1 cellular context compared by ENCODE assay signal in the genomic region with DNA sequence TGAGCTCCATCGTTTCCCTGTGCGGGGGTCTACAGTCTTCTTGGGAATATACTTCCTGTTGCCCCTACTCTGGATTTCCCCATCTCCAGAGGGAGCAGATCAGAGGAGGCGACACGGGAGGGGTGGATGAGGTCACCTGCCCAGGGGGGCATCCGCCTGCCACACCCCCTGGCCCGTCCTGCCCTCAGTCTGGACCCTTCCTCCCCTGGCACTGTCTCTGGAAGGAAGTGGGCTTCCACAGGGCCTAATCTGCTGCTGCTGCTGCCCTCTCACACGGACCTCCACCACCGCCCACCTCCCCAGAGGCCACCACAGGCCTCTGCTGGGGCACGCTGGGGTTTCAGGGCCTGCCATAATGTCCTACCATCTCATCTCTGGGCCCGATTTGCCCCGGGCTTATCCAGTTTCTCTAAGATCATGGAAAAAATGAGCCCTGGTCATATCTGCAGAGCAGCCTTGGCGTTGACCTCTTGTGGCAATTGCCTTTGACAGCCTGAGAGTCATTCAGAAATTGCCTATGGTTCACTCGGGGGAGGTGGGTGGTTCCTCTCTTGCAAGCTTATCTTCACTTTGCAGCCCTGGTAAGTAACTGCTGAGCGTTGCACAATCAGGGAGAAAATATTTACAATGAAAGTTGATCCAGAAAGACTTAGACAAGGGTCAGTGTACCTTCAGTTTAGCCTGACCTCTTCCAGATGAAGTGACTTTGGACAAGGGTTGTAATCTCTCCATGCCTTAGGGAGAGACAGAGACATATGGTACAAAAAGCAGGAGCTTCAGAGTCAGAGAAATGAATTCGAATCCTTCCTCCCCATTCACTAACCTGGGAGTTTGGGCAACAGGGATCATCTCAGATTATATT.
TF ChIP-seq lines count a peak whose summit lies in the region.

No MANE protein-coding gene starts in this region.

TF ChIP-seq in K562, 482 proteins besides CTCF, POLR2A, EP300 and RAD21 (continued from another document and continues in another):
- TF ChIP-seq, protein P1, sequence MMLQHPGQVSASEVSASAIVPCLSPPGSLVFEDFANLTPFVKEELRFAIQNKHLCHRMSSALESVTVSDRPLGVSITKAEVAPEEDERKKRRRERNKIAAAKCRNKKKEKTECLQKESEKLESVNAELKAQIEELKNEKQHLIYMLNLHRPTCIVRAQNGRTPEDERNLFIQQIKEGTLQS (IDR thresholded peaks at IDR 0.05) = peak; percentile 97
- TF ChIP-seq, protein P1 (CRISPR knock-in tag; conservative IDR thresholded peaks at IDR 0.05) = peak; percentile 91
- TF ChIP-seq RBM17 (IDR thresholded peaks at IDR 0.05; ENCODE audit: borderline replicate concordance, low read depth, low read length) = no peak
- no peak; the same call in 1 of the 2 replicates for TF ChIP-seq BCL6 (CRISPR knock-in tag; IDR thresholded peaks at IDR 0.05)
- peak; percentile 90 for TF ChIP-seq SMAD1 (IDR thresholded peaks at IDR 0.05; ENCODE audit: low read depth, low read length, partially characterized antibody)
- TF ChIP-seq PHTF2 (CRISPR knock-in tag; IDR thresholded peaks at IDR 0.05) = no peak
- TF ChIP-seq E2F3 (CRISPR knock-in tag; IDR thresholded peaks at IDR 0.05) = peak; percentile 81; the same call in 1 of the 2 replicates
- no peak for TF ChIP-seq FIP1L1 (IDR thresholded peaks at IDR 0.05; ENCODE audit: low read depth, low read length, poor library complexity, severe bottlenecking)
- peak; percentile 52 for TF ChIP-seq POLR2B (IDR thresholded peaks at IDR 0.05; ENCODE audit: low read depth, partially characterized antibody)
- peak; percentile 91 for TF ChIP-seq HES1 (IDR thresholded peaks at IDR 0.05; ENCODE audit: low read depth)
- 0 out of 2 replicates have a peak, but pooled peaks have one; percentile 55 for TF ChIP-seq ZNF696 (CRISPR knock-in tag; conservative IDR thresholded peaks at IDR 0.05)
- TF ChIP-seq KDM4B (IDR thresholded peaks at IDR 0.05; ENCODE audit: borderline replicate concordance in 2 of 2, low read depth in 1 of 2) = peak in 1 of 2 experiments; percentile 74; a peak in 2 of 4 replicates
- peak; percentile 53 for TF ChIP-seq TFE3 (CRISPR knock-in tag; IDR thresholded peaks at IDR 0.05)
- TF ChIP-seq, protein P2, sequence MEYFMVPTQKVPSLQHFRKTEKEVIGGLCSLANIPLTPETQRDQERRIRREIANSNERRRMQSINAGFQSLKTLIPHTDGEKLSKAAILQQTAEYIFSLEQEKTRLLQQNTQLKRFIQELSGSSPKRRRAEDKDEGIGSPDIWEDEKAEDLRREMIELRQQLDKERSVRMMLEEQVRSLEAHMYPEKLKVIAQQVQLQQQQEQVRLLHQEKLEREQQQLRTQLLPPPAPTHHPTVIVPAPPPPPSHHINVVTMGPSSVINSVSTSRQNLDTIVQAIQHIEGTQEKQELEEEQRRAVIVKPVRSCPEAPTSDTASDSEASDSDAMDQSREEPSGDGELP (CRISPR knock-in tag; IDR thresholded peaks at IDR 0.05; ENCODE audit: borderline replicate concordance) = peak; percentile 92
- peak; percentile 88 for TF ChIP-seq MEF2D (tag; conservative IDR thresholded peaks at IDR 0.05; ENCODE audit: low read depth)
- peak; percentile 95 for TF ChIP-seq DACH1 (IDR thresholded peaks at IDR 0.05; ENCODE audit: partially characterized antibody)
- no peak; the same call in 1 of the 2 replicates for TF ChIP-seq KAT7 (CRISPR knock-in tag; IDR thresholded peaks at IDR 0.05; ENCODE audit: borderline replicate concordance)
- 0 out of 2 replicates have a peak, but pooled peaks have one; percentile 14 for TF ChIP-seq KDM2B (CRISPR knock-in tag; IDR thresholded peaks at IDR 0.05)
- no peak for TF ChIP-seq ZNF507 (tag; conservative IDR thresholded peaks at IDR 0.05)
- no peak for TF ChIP-seq ZNF717 (CRISPR knock-in tag; IDR thresholded peaks at IDR 0.05)
- peak; percentile 95 for TF ChIP-seq ZNF584 (CRISPR knock-in tag; IDR thresholded peaks at IDR 0.05; ENCODE audit: low read depth)
- peak; percentile 83; the same call in 1 of the 2 replicates for TF ChIP-seq CREB1 (IDR thresholded peaks at IDR 0.05)
- peak; percentile 47; the same call in 1 of the 2 replicates for TF ChIP-seq CREB1 (CRISPR knock-in tag; IDR thresholded peaks at IDR 0.05)
- peak; percentile 62; the same call in 1 of the 2 replicates for TF ChIP-seq EZH2 (IDR thresholded peaks at IDR 0.05; ENCODE audit: borderline replicate concordance, low read depth, low read length)
- TF ChIP-seq SIN3A (IDR thresholded peaks at IDR 0.05; ENCODE audit: borderline replicate concordance in 2 of 2, control insufficient read depth in 1 of 2, low read depth in 2 of 2, low read length in 2 of 2) = peak in 1 of 2 experiments; percentile 53; a peak in 1 of 4 replicates
- TF ChIP-seq TBP (optimal IDR thresholded peaks at IDR 0.05; ENCODE audit: low read depth, low read length) = peak; percentile 62
- TF ChIP-seq, protein P3, sequence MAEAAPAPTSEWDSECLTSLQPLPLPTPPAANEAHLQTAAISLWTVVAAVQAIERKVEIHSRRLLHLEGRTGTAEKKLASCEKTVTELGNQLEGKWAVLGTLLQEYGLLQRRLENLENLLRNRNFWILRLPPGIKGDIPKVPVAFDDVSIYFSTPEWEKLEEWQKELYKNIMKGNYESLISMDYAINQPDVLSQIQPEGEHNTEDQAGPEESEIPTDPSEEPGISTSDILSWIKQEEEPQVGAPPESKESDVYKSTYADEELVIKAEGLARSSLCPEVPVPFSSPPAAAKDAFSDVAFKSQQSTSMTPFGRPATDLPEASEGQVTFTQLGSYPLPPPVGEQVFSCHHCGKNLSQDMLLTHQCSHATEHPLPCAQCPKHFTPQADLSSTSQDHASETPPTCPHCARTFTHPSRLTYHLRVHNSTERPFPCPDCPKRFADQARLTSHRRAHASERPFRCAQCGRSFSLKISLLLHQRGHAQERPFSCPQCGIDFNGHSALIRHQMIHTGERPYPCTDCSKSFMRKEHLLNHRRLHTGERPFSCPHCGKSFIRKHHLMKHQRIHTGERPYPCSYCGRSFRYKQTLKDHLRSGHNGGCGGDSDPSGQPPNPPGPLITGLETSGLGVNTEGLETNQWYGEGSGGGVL (CRISPR knock-in tag; IDR thresholded peaks at IDR 0.05) = no peak
- peak; percentile 95 for TF ChIP-seq NFIC (IDR thresholded peaks at IDR 0.05)
- peak; percentile 59; the same call in 1 of the 2 replicates for TF ChIP-seq ETV5 (CRISPR knock-in tag; IDR thresholded peaks at IDR 0.05; ENCODE audit: low read depth)
- peak; percentile 96 for TF ChIP-seq FOXM1 (IDR thresholded peaks at IDR 0.05; ENCODE audit: low read depth)
- TF ChIP-seq FOXM1 (CRISPR knock-in tag; IDR thresholded peaks at IDR 0.05; ENCODE audit: low read depth) = no peak; the same call in 1 of the 2 replicates
- TF ChIP-seq CBX5 (IDR thresholded peaks at IDR 0.05; ENCODE audit: borderline replicate concordance, low read depth) = peak; percentile 85
- peak; percentile 95 to 99 for TF ChIP-seq RCOR1 (IDR thresholded peaks at IDR 0.05; ENCODE audit: borderline replicate concordance in 1 of 2, low read depth in 2 of 2, low read length in 2 of 2)
- TF ChIP-seq NBN (IDR thresholded peaks at IDR 0.05; ENCODE audit: low read depth) = peak; percentile 97
- TF ChIP-seq SIN3B (IDR thresholded peaks at IDR 0.05; ENCODE audit: low read depth) = no peak
- TF ChIP-seq, protein P4, sequence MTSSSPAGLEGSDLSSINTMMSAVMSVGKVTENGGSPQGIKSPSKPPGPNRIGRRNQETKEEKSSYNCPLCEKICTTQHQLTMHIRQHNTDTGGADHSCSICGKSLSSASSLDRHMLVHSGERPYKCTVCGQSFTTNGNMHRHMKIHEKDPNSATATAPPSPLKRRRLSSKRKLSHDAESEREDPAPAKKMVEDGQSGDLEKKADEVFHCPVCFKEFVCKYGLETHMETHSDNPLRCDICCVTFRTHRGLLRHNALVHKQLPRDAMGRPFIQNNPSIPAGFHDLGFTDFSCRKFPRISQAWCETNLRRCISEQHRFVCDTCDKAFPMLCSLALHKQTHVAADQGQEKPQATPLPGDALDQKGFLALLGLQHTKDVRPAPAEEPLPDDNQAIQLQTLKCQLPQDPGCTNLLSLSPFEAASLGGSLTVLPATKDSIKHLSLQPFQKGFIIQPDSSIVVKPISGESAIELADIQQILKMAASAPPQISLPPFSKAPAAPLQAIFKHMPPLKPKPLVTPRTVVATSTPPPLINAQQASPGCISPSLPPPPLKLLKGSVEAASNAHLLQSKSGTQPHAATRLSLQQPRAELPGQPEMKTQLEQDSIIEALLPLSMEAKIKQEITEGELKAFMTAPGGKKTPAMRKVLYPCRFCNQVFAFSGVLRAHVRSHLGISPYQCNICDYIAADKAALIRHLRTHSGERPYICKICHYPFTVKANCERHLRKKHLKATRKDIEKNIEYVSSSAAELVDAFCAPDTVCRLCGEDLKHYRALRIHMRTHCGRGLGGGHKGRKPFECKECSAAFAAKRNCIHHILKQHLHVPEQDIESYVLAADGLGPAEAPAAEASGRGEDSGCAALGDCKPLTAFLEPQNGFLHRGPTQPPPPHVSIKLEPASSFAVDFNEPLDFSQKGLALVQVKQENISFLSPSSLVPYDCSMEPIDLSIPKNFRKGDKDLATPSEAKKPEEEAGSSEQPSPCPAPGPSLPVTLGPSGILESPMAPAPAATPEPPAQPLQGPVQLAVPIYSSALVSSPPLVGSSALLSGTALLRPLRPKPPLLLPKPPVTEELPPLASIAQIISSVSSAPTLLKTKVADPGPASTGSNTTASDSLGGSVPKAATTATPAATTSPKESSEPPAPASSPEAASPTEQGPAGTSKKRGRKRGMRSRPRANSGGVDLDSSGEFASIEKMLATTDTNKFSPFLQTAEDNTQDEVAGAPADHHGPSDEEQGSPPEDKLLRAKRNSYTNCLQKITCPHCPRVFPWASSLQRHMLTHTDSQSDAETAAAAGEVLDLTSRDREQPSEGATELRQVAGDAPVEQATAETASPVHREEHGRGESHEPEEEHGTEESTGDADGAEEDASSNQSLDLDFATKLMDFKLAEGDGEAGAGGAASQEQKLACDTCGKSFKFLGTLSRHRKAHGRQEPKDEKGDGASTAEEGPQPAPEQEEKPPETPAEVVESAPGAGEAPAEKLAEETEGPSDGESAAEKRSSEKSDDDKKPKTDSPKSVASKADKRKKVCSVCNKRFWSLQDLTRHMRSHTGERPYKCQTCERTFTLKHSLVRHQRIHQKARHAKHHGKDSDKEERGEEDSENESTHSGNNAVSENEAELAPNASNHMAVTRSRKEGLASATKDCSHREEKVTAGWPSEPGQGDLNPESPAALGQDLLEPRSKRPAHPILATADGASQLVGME (CRISPR knock-in tag; IDR thresholded peaks at IDR 0.05) = peak; percentile 81
- TF ChIP-seq TCF15 (CRISPR knock-in tag; IDR thresholded peaks at IDR 0.05) = peak; percentile 91; the same call in 1 of the 2 replicates
- TF ChIP-seq ZNF134 (CRISPR knock-in tag; conservative IDR thresholded peaks at IDR 0.05) = peak; percentile 69
- TF ChIP-seq, protein P5, sequence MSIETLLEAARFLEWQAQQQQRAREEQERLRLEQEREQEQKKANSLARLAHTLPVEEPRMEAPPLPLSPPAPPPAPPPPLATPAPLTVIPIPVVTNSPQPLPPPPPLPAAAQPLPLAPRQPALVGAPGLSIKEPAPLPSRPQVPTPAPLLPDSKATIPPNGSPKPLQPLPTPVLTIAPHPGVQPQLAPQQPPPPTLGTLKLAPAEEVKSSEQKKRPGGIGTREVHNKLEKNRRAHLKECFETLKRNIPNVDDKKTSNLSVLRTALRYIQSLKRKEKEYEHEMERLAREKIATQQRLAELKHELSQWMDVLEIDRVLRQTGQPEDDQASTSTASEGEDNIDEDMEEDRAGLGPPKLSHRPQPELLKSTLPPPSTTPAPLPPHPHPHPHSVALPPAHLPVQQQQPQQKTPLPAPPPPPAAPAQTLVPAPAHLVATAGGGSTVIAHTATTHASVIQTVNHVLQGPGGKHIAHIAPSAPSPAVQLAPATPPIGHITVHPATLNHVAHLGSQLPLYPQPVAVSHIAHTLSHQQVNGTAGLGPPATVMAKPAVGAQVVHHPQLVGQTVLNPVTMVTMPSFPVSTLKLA (conservative IDR thresholded peaks at IDR 0.05) = peak; percentile 75 to 90
- TF ChIP-seq SRSF7 (optimal IDR thresholded peaks at IDR 0.05; ENCODE audit: low read depth, low read length) = no peak
- TF ChIP-seq CAMTA2 (CRISPR knock-in tag; conservative IDR thresholded peaks at IDR 0.05) = no peak
- TF ChIP-seq NR2F6 (CRISPR knock-in tag; IDR thresholded peaks at IDR 0.05) = peak; percentile 81
- TF ChIP-seq ATF1 (CRISPR knock-in tag; IDR thresholded peaks at IDR 0.05) = no peak
- TF ChIP-seq ATF1 (tag; IDR thresholded peaks at IDR 0.05) = peak; percentile 87
- TF ChIP-seq, protein P6, sequence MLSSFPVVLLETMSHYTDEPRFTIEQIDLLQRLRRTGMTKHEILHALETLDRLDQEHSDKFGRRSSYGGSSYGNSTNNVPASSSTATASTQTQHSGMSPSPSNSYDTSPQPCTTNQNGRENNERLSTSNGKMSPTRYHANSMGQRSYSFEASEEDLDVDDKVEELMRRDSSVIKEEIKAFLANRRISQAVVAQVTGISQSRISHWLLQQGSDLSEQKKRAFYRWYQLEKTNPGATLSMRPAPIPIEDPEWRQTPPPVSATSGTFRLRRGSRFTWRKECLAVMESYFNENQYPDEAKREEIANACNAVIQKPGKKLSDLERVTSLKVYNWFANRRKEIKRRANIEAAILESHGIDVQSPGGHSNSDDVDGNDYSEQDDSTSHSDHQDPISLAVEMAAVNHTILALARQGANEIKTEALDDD (IDR thresholded peaks at IDR 0.05) = peak; percentile 97
- TF ChIP-seq ZNF583 (CRISPR knock-in tag; IDR thresholded peaks at IDR 0.05) = peak; percentile 95
